21 cellular contexts compared by ENCODE assay signal in the genomic region with DNA sequence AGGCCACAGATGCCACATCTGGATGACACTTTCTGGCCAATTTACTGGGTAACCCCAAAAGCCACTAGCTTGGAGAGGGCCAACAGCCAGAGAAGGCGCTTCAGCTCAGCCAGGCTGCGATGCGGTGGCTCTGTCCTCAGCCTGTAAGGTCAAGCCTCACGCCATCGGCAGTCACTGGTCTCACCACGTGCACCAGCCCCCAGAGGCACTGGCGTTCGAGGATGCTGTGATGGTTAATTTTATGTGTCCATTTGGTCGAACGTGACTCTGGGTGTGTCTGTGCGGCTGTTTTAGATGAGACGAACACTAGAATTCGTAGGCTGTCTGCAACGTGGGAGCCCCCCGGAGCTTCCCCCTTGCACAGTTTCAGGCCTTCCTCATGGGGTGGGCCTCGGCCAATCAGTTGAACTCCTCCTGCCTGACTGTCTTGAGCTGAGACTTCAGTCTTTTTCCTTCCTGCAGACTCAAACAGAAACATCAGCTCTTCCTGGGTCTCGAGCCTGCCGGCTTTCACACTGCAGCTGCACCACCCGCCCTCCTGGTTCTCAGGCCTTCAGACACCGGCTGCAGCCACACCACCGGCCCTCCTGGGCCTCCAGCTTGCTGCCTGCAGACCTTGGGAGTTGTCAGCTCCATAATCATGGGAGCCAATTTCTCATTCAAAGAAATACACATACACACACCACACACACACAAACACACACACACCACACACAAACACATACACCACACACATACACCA. TPM values are rescaled to one million over a fixed set of nuclear protein-coding genes. Genes with fewer than 3 reads are reported as not detected.
A peak's percentile ranks its signal among the peaks of the same experiment; 100 is the strongest.
DNase-seq lines count a peak whose midpoint lies in the region; ATAC-seq, FAIRE-seq and TF ChIP-seq lines count a peak whose summit lies in the region.
"Had no signal": no experiment of that assay in that cellular context is flagged by ENCODE, and none has a peak within 500 bp of the region (broad histone marks: within the 10 kb centered on the region; RNA-seq: fewer than 3 reads in every experiment).

No MANE protein-coding gene starts in this region.

- H3K27me3 Mint-ChIP-seq in glutamatergic neuron (ENCODE audit: unreplicated experiment), result no peaks in the 10 kb centered on the region
- peaks cover 7% of the 10 kb centered on the region for H3K27me3 Mint-ChIP-seq in activated T-cell treated with anti-CD3 and anti-CD28 coated beads, Interleukin-2, amount 50 U/mL, for 4 hours (ENCODE audit: low read depth)

- DNase-seq in GM06990 (ENCODE audit: extremely low read depth, insufficient read length), result peak; percentile 59
- DNase-seq in GM18507 (ENCODE audit: extremely low spot score, insufficient read length, low read depth), result peak; percentile 17
- peak; percentile 6 for DNase-seq in SK-MEL-5 (ENCODE audit: low read depth, low spot score)
- peak; percentile 36 for DNase-seq in glutamatergic neuron
- no peak for DNase-seq in uterus
- no peak for DNase-seq in germinal center (ENCODE audit: low spot score)
- no peak for DNase-seq in activated T-cell treated with anti-CD3 and anti-CD28 coated beads, Interleukin-2, amount 50 U/mL, for 4 hours
- DNase-seq: activated CD4-positive, alpha-beta T cell treated with anti-CD3 and anti-CD28 coated beads, Interleukin-2, amount 50 U/mL, for 1 hour; activated naive CD4-positive, alpha-beta T cell treated with anti-CD3 and anti-CD28 coated beads, Interleukin-2, amount 50 U/mL, for 16 hours; activated T-cell treated with anti-CD3 and anti-CD28 coated beads, Interleukin-2, amount 50 U/mL, for 24 hours; aorta; caudate nucleus; CD8-positive, alpha-beta T cell; DMS79 treated with DMSO at 0.1 percent for 48 hours; NCI-H1105; NCI-H2081 treated with DMSO at 0.1 percent for 48 hours; NCI-H524 treated with DMSO at 0.1 percent for 48 hours; right cardiac atrium; T-cell had no signal

- H3K27me3 ChIP-seq in GM06990 (replicated peaks; ENCODE audit: control insufficient read depth, insufficient read depth, low read length), result no peaks in the 10 kb centered on the region; the same call in 1 of the 2 replicates
- H3K27me3 ChIP-seq in uterus, result no peaks in the 10 kb centered on the region

- H3K9me3 ChIP-seq in uterus, result no peaks in the 10 kb centered on the region

- no peak for TF ChIP-seq POLR2A in uterus (IDR thresholded peaks at IDR 0.05)

- H3K27ac Mint-ChIP-seq in glutamatergic neuron (ENCODE audit: unreplicated experiment), result no peak overlapping the region
- H3K27ac Mint-ChIP-seq: activated T-cell treated with anti-CD3 and anti-CD28 coated beads, Interleukin-2, amount 50 U/mL, for 24 hours; CD8-positive, alpha-beta T cell; T-cell had no signal

- in situ Hi-C loops in SK-MEL-5 (cut with HindIII; ENCODE audit: low pct_unique_long_range_greater_than_20kb, low sequenced_read_pairs), result no loop called here

- no peak for FAIRE-seq in GM18507 (lab: Jason Lieb, UNC)

- no peak overlapping the region for H3K27ac ChIP-seq in uterus
- H3K27ac ChIP-seq: KMS-11 had no signal

- intact Hi-C loops in uterus (cut with DNase I; ENCODE audit: low total_unique reads), result no loop called here

- no peak overlapping the region for H3K4me3 Mint-ChIP-seq in glutamatergic neuron (ENCODE audit: unreplicated experiment)
- H3K4me3 Mint-ChIP-seq in activated T-cell treated with anti-CD3 and anti-CD28 coated beads, Interleukin-2, amount 50 U/mL, for 4 hours, result no peak overlapping the region
- H3K4me3 Mint-ChIP-seq: activated T-cell treated with anti-CD3 and anti-CD28 coated beads, Interleukin-2, amount 50 U/mL, for 24 hours; CD8-positive, alpha-beta T cell; T-cell had no signal

- H3K4me1 Mint-ChIP-seq in glutamatergic neuron (ENCODE audit: low read depth, unreplicated experiment), result no peaks in the 10 kb centered on the region
- no peaks in the 10 kb centered on the region for H3K4me1 Mint-ChIP-seq in activated T-cell treated with anti-CD3 and anti-CD28 coated beads, Interleukin-2, amount 50 U/mL, for 4 hours (ENCODE audit: low read depth)
- H3K4me1 Mint-ChIP-seq: T-cell had no signal

- TF ChIP-seq CTCF in GM06990 (IDR thresholded peaks at IDR 0.05; ENCODE audit: insufficient read depth, low read length, poor library complexity, severe bottlenecking) (no peak), glutamatergic neuron (IDR thresholded peaks at IDR 0.05; ENCODE audit: partially characterized antibody, unreplicated experiment) (no peak), uterus (IDR thresholded peaks at IDR 0.05) (no peak)

- no peak for ATAC-seq in activated T-cell treated with anti-CD3 and anti-CD28 coated beads, Interleukin-2, amount 50 U/mL, for 4 hours
- ATAC-seq in HG03025 (IDR thresholded peaks at IDR 0.05; ENCODE audit: low FRiP score, unreplicated experiment), result no peak
- ATAC-seq: CD8-positive, alpha-beta T cell; right cardiac atrium; T-cell had no signal

- H3K36me3 ChIP-seq in GM06990 (ENCODE audit: control insufficient read depth, insufficient read depth, low read length), result no peaks in the 10 kb centered on the region
- no peaks in the 10 kb centered on the region for H3K36me3 ChIP-seq in uterus

- H3K9me3 Mint-ChIP-seq in glutamatergic neuron (ENCODE audit: unreplicated experiment), result no peaks in the 10 kb centered on the region
- peaks cover 4% of the 10 kb centered on the region for H3K9me3 Mint-ChIP-seq in activated T-cell treated with anti-CD3 and anti-CD28 coated beads, Interleukin-2, amount 50 U/mL, for 4 hours
- H3K9me3 Mint-ChIP-seq: CD8-positive, alpha-beta T cell; T-cell had no signal

- no peak overlapping the region for H3K4me3 ChIP-seq in GM06990 (replicated peaks; ENCODE audit: low read depth, low read length)
- no peak overlapping the region for H3K4me3 ChIP-seq in uterus

- H3K36me3 Mint-ChIP-seq in glutamatergic neuron (ENCODE audit: unreplicated experiment), result no peaks in the 10 kb centered on the region
- H3K36me3 Mint-ChIP-seq in activated T-cell treated with anti-CD3 and anti-CD28 coated beads, Interleukin-2, amount 50 U/mL, for 4 hours (ENCODE audit: insufficient read depth), result no peaks in the 10 kb centered on the region
- H3K36me3 Mint-ChIP-seq: CD8-positive, alpha-beta T cell; T-cell had no signal

- H3K4me1 ChIP-seq in uterus, result no peaks in the 10 kb centered on the region

RNA-seq across cellular contexts. Expression of gene SLC45A1, which starts 41.6 kb away (rescaled TPM):
- total RNA-seq in SK-MEL-5 (2014; rRNA removed; shearing (Covaris generic)), result not detected in 2 replicates
- polyA plus RNA-seq in SK-MEL-5 (2015; cell fraction: cytosol; rRNA removed), result not detected in 2 replicates
- not detected in 2 replicates for polyA plus RNA-seq in SK-MEL-5 (2015; cell fraction: nucleus; rRNA removed)
- 6.1 TPM for total RNA-seq in glutamatergic neuron (ENCODE audit: unreplicated experiment)
- total RNA-seq in uterus, result 10 to 100 TPM in 2 of 4 donors, 1 to 10 TPM in 1, under 1 TPM in 1; 0.51 to 13.8 (median 7.4) TPM
- total RNA-seq in activated T-cell treated with anti-CD3 and anti-CD28 coated beads, Interleukin-2, amount 50 U/mL, for 4 hours, result under 1 TPM; 0.38 to 0.61 (median 0.46) TPM

Comparison
In these comparisons a context has a peak if more than half of its experiments do, and no peak if none do; other contexts are left out.
1. DNase-seq: peak in GM06990 (single experiment), GM18507 (single experiment), SK-MEL-5 (single experiment) and glutamatergic neuron (single experiment); none in uterus (0 of 2), germinal center (single experiment) and activated T-cell treated with anti-CD3 and anti-CD28 coated beads, Interleukin-2, amount 50 U/mL, for 4 hours (single experiment).